Comparison of ENCODE assay signal across 26 cellular contexts in the genomic region with DNA sequence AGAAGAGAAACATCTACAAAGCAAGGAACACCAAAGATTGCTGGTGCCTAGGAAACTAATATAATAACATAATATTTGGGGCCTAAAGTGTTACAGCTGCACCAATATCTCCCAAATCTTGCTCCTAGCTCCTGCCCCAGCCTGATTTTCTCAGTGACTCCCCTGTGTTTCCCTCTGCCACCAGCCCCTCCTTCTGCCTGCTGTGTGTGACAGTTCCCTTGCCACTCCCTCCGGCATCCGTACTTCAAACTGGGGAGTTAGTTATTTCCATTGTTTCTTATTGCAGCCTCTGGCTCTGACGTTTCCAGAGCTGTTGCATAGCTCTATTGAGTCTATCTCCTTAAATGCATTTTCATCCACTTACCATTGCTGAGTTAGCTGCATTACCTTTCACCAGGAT. TPM values are rescaled to one million over a fixed set of nuclear protein-coding genes. Genes with fewer than 3 reads are reported as not detected.
"Had no signal": no experiment of that assay in that cellular context is flagged by ENCODE, and none has a peak within 500 bp of the region (broad histone marks: within the 10 kb centered on the region; RNA-seq: fewer than 3 reads in every experiment).

No MANE protein-coding gene starts in this region.

- H3K9me3 Mint-ChIP-seq: natural killer cell treated with Interleukin-12 subunit alpha and Interleukin-12 subunit beta and Interleukin-15 and Interleukin-18, amount 100 ng/mL, for 72 hours; stimulated activated memory B cell treated with anti-CD40 and anti-IgM and Interleukin-4, amounts not matched to agents 10 μg/mL and 1 μg/mL and 100 μg/mL, for 72 hours; stimulated activated naive CD8-positive, alpha-beta T cell treated with anti-CD3 and anti-CD28 coated beads, Interleukin-15, amount 100 ng/mL, for 72 hours; type B pancreatic cell had no signal

- H3K27ac ChIP-seq: left ventricle myocardium inferior, ovary, right atrium auricular region, right lobe of liver, tibial nerve had no signal

- H3K27me3 Mint-ChIP-seq: naive thymus-derived CD4-positive, alpha-beta T cell; stimulated activated memory B cell treated with anti-CD40 and anti-IgM and Interleukin-4, amounts not matched to agents 10 μg/mL and 1 μg/mL and 100 μg/mL, for 72 hours; stimulated activated naive CD8-positive, alpha-beta T cell treated with anti-CD3 and anti-CD28 coated beads, Interleukin-15, amount 100 ng/mL, for 72 hours had no signal

- H3K36me3 ChIP-seq: left ventricle myocardium inferior, ovary, right atrium auricular region, right lobe of liver, tibial nerve, uterus had no signal

- H3K4me1 Mint-ChIP-seq: immature natural killer cell; naive thymus-derived CD4-positive, alpha-beta T cell; stimulated activated memory B cell treated with anti-CD40 and anti-IgM and Interleukin-4, amounts not matched to agents 10 μg/mL and 1 μg/mL and 100 μg/mL, for 72 hours; stimulated activated naive CD8-positive, alpha-beta T cell treated with anti-CD3 and anti-CD28 coated beads, Interleukin-15, amount 100 ng/mL, for 72 hours had no signal

- H3K4me3 Mint-ChIP-seq: immature natural killer cell; naive thymus-derived CD4-positive, alpha-beta T cell; natural killer cell treated with Interleukin-12 subunit alpha and Interleukin-12 subunit beta and Interleukin-15 and Interleukin-18, amount 100 ng/mL, for 72 hours; stimulated activated memory B cell treated with anti-CD40 and anti-IgM and Interleukin-4, amounts not matched to agents 10 μg/mL and 1 μg/mL and 100 μg/mL, for 72 hours; stimulated activated naive CD8-positive, alpha-beta T cell treated with anti-CD3 and anti-CD28 coated beads, Interleukin-15, amount 100 ng/mL, for 72 hours; type B pancreatic cell had no signal

- H3K9me3 ChIP-seq: left ventricle myocardium inferior, mucosa of descending colon, ovary, right atrium auricular region, right lobe of liver, tibial nerve, uterus had no signal

- H3K27me3 ChIP-seq: ovary, right atrium auricular region, right lobe of liver, tibial nerve, uterus had no signal

- H3K4me3 ChIP-seq: left ventricle myocardium inferior, lung, mucosa of descending colon, ovary, right atrium auricular region, right lobe of liver, smooth muscle cell, tibial nerve, uterus had no signal

- H3K4me2 ChIP-seq: smooth muscle cell had no signal

- H3K4me1 ChIP-seq: left ventricle myocardium inferior, right atrium auricular region, right lobe of liver, tibial nerve, uterus had no signal

- H3K36me3 Mint-ChIP-seq: immature natural killer cell; natural killer cell treated with Interleukin-12 subunit alpha and Interleukin-12 subunit beta and Interleukin-15 and Interleukin-18, amount 100 ng/mL, for 72 hours; stimulated activated memory B cell treated with anti-CD40 and anti-IgM and Interleukin-4, amounts not matched to agents 10 μg/mL and 1 μg/mL and 100 μg/mL, for 72 hours; type B pancreatic cell had no signal

- H3K27ac Mint-ChIP-seq: immature natural killer cell; natural killer cell treated with Interleukin-12 subunit alpha and Interleukin-12 subunit beta and Interleukin-15 and Interleukin-18, amount 100 ng/mL, for 72 hours; progenitor cell of endocrine pancreas; stimulated activated memory B cell treated with anti-CD40 and anti-IgM and Interleukin-4, amounts not matched to agents 10 μg/mL and 1 μg/mL and 100 μg/mL, for 72 hours; stimulated activated naive CD8-positive, alpha-beta T cell treated with anti-CD3 and anti-CD28 coated beads, Interleukin-15, amount 100 ng/mL, for 72 hours; type B pancreatic cell had no signal

- DNase-seq: hippocampal formation; immature natural killer cell; kidney; left colon; left ventricle myocardium inferior; midbrain; mucosa of descending colon; naive thymus-derived CD4-positive, alpha-beta T cell; ovary; right lobe of liver; stimulated activated CD4-positive, alpha-beta T cell treated with anti-CD3 and anti-CD28 coated beads, Interleukin-1b, Interleukin-23, amount 100 ng/mL, for 48 hours; stimulated activated CD4-positive, alpha-beta T cell treated with anti-CD3 and anti-CD28 coated beads, Interleukin-2, amount 100 ng/mL, for 48 hours; stimulated activated CD4-positive, alpha-beta T cell treated with anti-CD3 and anti-CD28 coated beads, Interleukin-4, amount 100 ng/mL, for 4 hours; stimulated activated CD8-positive, alpha-beta memory T cell treated with anti-CD3 and anti-CD28 coated beads, Interleukin-4, amount 100 ng/mL, for 48 hours; stimulated activated naive CD4-positive, alpha-beta T cell treated with Interleukin-2 at 50 U/mL for 16 hours; stimulated activated naive CD8-positive, alpha-beta T cell treated with anti-CD3 and anti-CD28 coated beads, Interleukin-15, amount 100 ng/mL, for 72 hours; substantia nigra; uterus had no signal

RNA-seq across cellular contexts. Expression of a gene that starts 43.0 kb away (rescaled TPM):
- total RNA-seq: progenitor cell of endocrine pancreas, smooth muscle cell had no signal
- polyA plus RNA-seq: immature natural killer cell had no signal
